In the genomic region with DNA sequence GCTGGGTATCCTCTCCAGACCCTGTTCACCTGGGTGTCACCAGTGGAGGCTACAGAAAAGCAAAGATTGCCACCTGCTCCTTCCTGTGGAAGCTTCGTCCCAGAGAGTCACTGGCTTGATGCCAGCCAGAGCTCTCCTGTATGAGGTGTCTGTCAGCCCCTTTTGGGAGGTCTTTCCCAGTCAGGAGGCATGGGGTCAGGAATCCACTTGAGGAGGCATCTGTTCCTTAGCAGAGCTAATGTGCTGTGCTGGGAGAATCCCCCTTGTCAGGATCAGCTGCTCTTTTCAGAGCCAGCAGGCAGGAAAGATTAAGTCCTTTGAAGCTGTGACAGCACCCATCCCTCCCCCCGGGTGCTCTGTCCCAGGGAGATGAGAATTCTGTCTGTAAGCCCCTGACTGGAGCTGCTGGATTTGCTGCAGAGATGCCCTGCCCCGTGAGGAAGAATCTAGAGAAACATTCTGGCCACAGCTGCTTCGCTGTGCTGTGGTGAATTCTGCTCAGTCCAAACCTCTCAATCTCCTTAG, we compare ENCODE assay signal across 14 cellular contexts.
"Had no signal": no experiment of that assay in that cellular context is flagged by ENCODE, and none has a peak within 500 bp of the region (broad histone marks: within the 10 kb centered on the region; RNA-seq: fewer than 3 reads in every experiment).

No MANE protein-coding gene starts in this region.

- H3K4me3 ChIP-seq: colonic mucosa, esophagus squamous epithelium, upper lobe of left lung had no signal

- ATAC-seq: activated CD8-positive, alpha-beta T cell treated with anti-CD3 and anti-CD28 coated beads for 36 hours; activated naive CD4-positive, alpha-beta T cell treated with anti-CD3 and anti-CD28 coated beads, Interleukin-2, amount 50 U/mL, for 72 hours; activated T-cell treated with anti-CD3 and anti-CD28 coated beads, Interleukin-2, amount 50 U/mL, for 4 hours; left ventricle myocardium superior; natural killer cell had no signal

- H3K27me3 ChIP-seq: colonic mucosa, esophagus squamous epithelium, upper lobe of left lung had no signal

- H3K4me1 ChIP-seq: colonic mucosa, esophagus squamous epithelium, upper lobe of left lung had no signal

- H3K9me3 ChIP-seq: colonic mucosa, esophagus squamous epithelium had no signal

- H3K36me3 ChIP-seq: colonic mucosa, esophagus squamous epithelium, upper lobe of left lung had no signal

- H3K27ac ChIP-seq: colonic mucosa, esophagus squamous epithelium, upper lobe of left lung had no signal

- DNase-seq: activated B cell treated with CpG ODN at 0.5 μM for 24 hours; activated CD4-positive, alpha-beta T cell treated with anti-CD3 and anti-CD28 coated beads for 48 hours; activated CD8-positive, alpha-beta T cell treated with anti-CD3 and anti-CD28 coated beads for 36 hours; activated effector memory CD4-positive, alpha-beta T cell treated with anti-CD3 and anti-CD28 coated beads, Interleukin-2, amount 50 U/mL, for 16 hours; activated T-cell treated with anti-CD3 and anti-CD28 coated beads, Interleukin-2, amount 50 U/mL, for 4 hours; central memory CD4-positive, alpha-beta T cell; colonic mucosa; esophagus squamous epithelium; hippocampal formation; kidney; left ventricle myocardium superior; natural killer cell; upper lobe of left lung had no signal
